16 cellular contexts compared by ENCODE assay signal in genomic region chr5:96783326-96783725, GRCh38. TPM values are rescaled to one million over a fixed set of nuclear protein-coding genes. Genes with fewer than 3 reads are reported as not detected.
DNase-seq lines count a peak whose midpoint lies in the region; ATAC-seq and TF ChIP-seq lines count a peak whose summit lies in the region.
"Had no signal": no experiment of that assay in that cellular context is flagged by ENCODE, and none has a peak within 500 bp of the region (broad histone marks: within the 10 kb centered on the region; RNA-seq: fewer than 3 reads in every experiment).

No MANE protein-coding gene starts in this region.

- H3K9me3 Mint-ChIP-seq in activated naive CD4-positive, alpha-beta T cell treated with anti-CD3 and anti-CD28 coated beads for 36 hours: no peaks in the 10 kb centered on the region
- H3K9me3 Mint-ChIP-seq in stimulated activated naive B cell treated with anti-CD40 and anti-IgM and Interleukin-4, amounts not matched to agents 10 μg/mL and 1 μg/mL and 100 μg/mL, for 72 hours: no peaks in the 10 kb centered on the region
- no peaks in the 10 kb centered on the region for H3K9me3 Mint-ChIP-seq in T-helper 2 cell treated with Interferon-gamma antibody and Interleukin-4, amounts not matched to agents 5 μg/mL and 100 μg/mL, for 36 hours

- H3K4me3 Mint-ChIP-seq in activated naive CD4-positive, alpha-beta T cell treated with anti-CD3 and anti-CD28 coated beads for 36 hours: no peak overlapping the region
- H3K4me3 Mint-ChIP-seq in T-helper 17 cell: no peak overlapping the region
- no peak overlapping the region for H3K4me3 Mint-ChIP-seq in stimulated activated naive B cell treated with anti-CD40 and anti-IgM and Interleukin-4, amounts not matched to agents 10 μg/mL and 1 μg/mL and 100 μg/mL, for 72 hours
- H3K4me3 Mint-ChIP-seq in T-helper 2 cell treated with Interferon-gamma antibody and Interleukin-4, amounts not matched to agents 5 μg/mL and 100 μg/mL, for 36 hours: no peak overlapping the region
- H3K4me3 Mint-ChIP-seq: B cell had no signal

- CTCF ChIA-PET in activated naive CD4-positive, alpha-beta T cell treated with anti-CD3 and anti-CD28 coated beads for 36 hours (lab: Charles Lee): no interaction called here

- DNase-seq in activated naive CD4-positive, alpha-beta T cell treated with anti-CD3 and anti-CD28 coated beads for 36 hours: no peak
- DNase-seq in activated naive CD4-positive, alpha-beta T cell (lab: John Stamatoyannopoulos, UW): no peak
- DNase-seq in T-helper 17 cell (no peak), fibroblast of pulmonary artery (ENCODE audit: low read depth) (peak; percentile 39), Right ventricle myocardium superior (no peak)
- no peak for DNase-seq in stimulated activated naive B cell treated with anti-CD40 and anti-IgM and Interleukin-4, amounts not matched to agents 10 μg/mL and 1 μg/mL and 100 μg/mL, for 72 hours
- no peak for DNase-seq in T-helper 2 cell treated with Interferon-gamma antibody and Interleukin-4, amounts not matched to agents 5 μg/mL and 100 μg/mL, for 36 hours (ENCODE audit: low spot score)
- DNase-seq: 8988T, DMS53, NCI-H1105, NCI-H2081 treated with DMSO at 0.1 percent for 48 hours, NCI-H446 treated with DMSO at 0.1 percent for 48 hours had no signal

- peaks cover 4% of the 10 kb centered on the region for H3K4me1 Mint-ChIP-seq in activated naive CD4-positive, alpha-beta T cell treated with anti-CD3 and anti-CD28 coated beads for 36 hours (ENCODE audit: low read depth)
- peaks cover 7% of the 10 kb centered on the region for H3K4me1 Mint-ChIP-seq in T-helper 17 cell
- no peaks in the 10 kb centered on the region for H3K4me1 Mint-ChIP-seq in stimulated activated naive B cell treated with anti-CD40 and anti-IgM and Interleukin-4, amounts not matched to agents 10 μg/mL and 1 μg/mL and 100 μg/mL, for 72 hours
- H3K4me1 Mint-ChIP-seq in T-helper 2 cell treated with Interferon-gamma antibody and Interleukin-4, amounts not matched to agents 5 μg/mL and 100 μg/mL, for 36 hours (ENCODE audit: low read depth): no peaks in the 10 kb centered on the region
- H3K4me1 Mint-ChIP-seq: B cell had no signal

- H3K9me3 ChIP-seq in T-helper 17 cell (ENCODE audit: control insufficient read depth, low read length, poor library complexity, severe bottlenecking): no peaks in the 10 kb centered on the region

- no peaks in the 10 kb centered on the region for H3K27me3 Mint-ChIP-seq in activated naive CD4-positive, alpha-beta T cell treated with anti-CD3 and anti-CD28 coated beads for 36 hours (ENCODE audit: low read depth)
- no peaks in the 10 kb centered on the region for H3K27me3 Mint-ChIP-seq in T-helper 17 cell
- H3K27me3 Mint-ChIP-seq in stimulated activated naive B cell treated with anti-CD40 and anti-IgM and Interleukin-4, amounts not matched to agents 10 μg/mL and 1 μg/mL and 100 μg/mL, for 72 hours: no peaks in the 10 kb centered on the region
- no peaks in the 10 kb centered on the region for H3K27me3 Mint-ChIP-seq in T-helper 2 cell treated with Interferon-gamma antibody and Interleukin-4, amounts not matched to agents 5 μg/mL and 100 μg/mL, for 36 hours (ENCODE audit: low read depth)
- H3K27me3 Mint-ChIP-seq: B cell had no signal

- no peak for TF ChIP-seq CTCF in fibroblast of pulmonary artery (IDR thresholded peaks at IDR 0.05; ENCODE audit: low read length, missing control alignments)

- H3K27ac Mint-ChIP-seq in activated naive CD4-positive, alpha-beta T cell treated with anti-CD3 and anti-CD28 coated beads for 36 hours: peak overlapping the region; percentile 19
- peak overlapping the region; percentile 59 for H3K27ac Mint-ChIP-seq in T-helper 17 cell
- H3K27ac Mint-ChIP-seq in stimulated activated naive B cell treated with anti-CD40 and anti-IgM and Interleukin-4, amounts not matched to agents 10 μg/mL and 1 μg/mL and 100 μg/mL, for 72 hours: peak overlapping the region; percentile 14
- H3K27ac Mint-ChIP-seq in T-helper 2 cell treated with Interferon-gamma antibody and Interleukin-4, amounts not matched to agents 5 μg/mL and 100 μg/mL, for 36 hours: no peak overlapping the region
- H3K27ac Mint-ChIP-seq: B cell had no signal

- intact Hi-C loops in activated naive CD4-positive, alpha-beta T cell treated with anti-CD3 and anti-CD28 coated beads for 36 hours (cut with micrococcal nuclease): no loop called here
- intact Hi-C loops in Right ventricle myocardium superior (cut with DNase I): no loop called here

- no peak overlapping the region for H3K4me3 ChIP-seq in fibroblast of pulmonary artery (replicated peaks; ENCODE audit: low read depth, low read length)
- H3K4me3 ChIP-seq: K562 had no signal

- ATAC-seq in T-helper 17 cell: no peak
- no peak for ATAC-seq in stimulated activated naive B cell treated with anti-CD40 and anti-IgM and Interleukin-4, amounts not matched to agents 10 μg/mL and 1 μg/mL and 100 μg/mL, for 72 hours (replicated peaks)
- ATAC-seq in Right ventricle myocardium superior (ENCODE audit: poor library complexity): no peak
- no peak for ATAC-seq in HG02642 (IDR thresholded peaks at IDR 0.05; ENCODE audit: poor library complexity, unreplicated experiment)
- ATAC-seq: K562, Panc1 had no signal

- H3K36me3 Mint-ChIP-seq in activated naive CD4-positive, alpha-beta T cell treated with anti-CD3 and anti-CD28 coated beads for 36 hours (ENCODE audit: low read depth): peaks cover 45% of the 10 kb centered on the region
- peaks cover 10% of the 10 kb centered on the region for H3K36me3 Mint-ChIP-seq in T-helper 17 cell (ENCODE audit: low read depth)
- peaks cover 22 to 43% of the 10 kb centered on the region in 2 donors for H3K36me3 Mint-ChIP-seq in stimulated activated naive B cell treated with anti-CD40 and anti-IgM and Interleukin-4, amounts not matched to agents 10 μg/mL and 1 μg/mL and 100 μg/mL, for 72 hours
- H3K36me3 Mint-ChIP-seq in T-helper 2 cell treated with Interferon-gamma antibody and Interleukin-4, amounts not matched to agents 5 μg/mL and 100 μg/mL, for 36 hours (ENCODE audit: low read depth): peaks cover 75% of the 10 kb centered on the region

RNA-seq across cellular contexts. Expression of gene ERAP1, which starts 24.4 kb away (rescaled TPM):
- total RNA-seq in activated naive CD4-positive, alpha-beta T cell treated with anti-CD3 and anti-CD28 coated beads for 36 hours: 100 to 1,000 TPM; 119 to 126 TPM
- 10 to 100 TPM; 70.4 to 79.1 TPM for total RNA-seq in T-helper 17 cell
- 36.4 TPM for total RNA-seq in Right ventricle myocardium superior
